ENCODE assay signal across 8 cellular contexts in genomic region chr3:32105291-32106131, GRCh38. TPM values are rescaled to one million over a fixed set of nuclear protein-coding genes. Genes with fewer than 3 reads are reported as not detected.
A peak's percentile ranks its signal among the peaks of the same experiment; 100 is the strongest.
DNase-seq lines count a peak whose midpoint lies in the region; ATAC-seq and TF ChIP-seq lines count a peak whose summit lies in the region.

No MANE protein-coding gene starts in this region.

- H3K4me1 Mint-ChIP-seq in CD14-positive monocyte, result peaks cover 23% of the 10 kb centered on the region
- H3K4me1 Mint-ChIP-seq in natural killer cell treated with Interleukin-12 subunit alpha and Interleukin-12 subunit beta and Interleukin-15 and Interleukin-18, amount 100 ng/mL, for 72 hours (ENCODE audit: low read depth in 2 of 2), result peaks cover 21 to 23% of the 10 kb centered on the region in 2 donors

- peak overlapping the region; percentile 92 for H3K27ac ChIP-seq in cingulate gyrus (ENCODE audit: low read depth, low read length)

- DNase-seq in CD14-positive monocyte (ENCODE audit: low spot score) (no peak), M059J (ENCODE audit: low read depth) (peak; percentile 6), hepatic stellate cell (ENCODE audit: low spot score) (no peak), 8988T (no peak)
- no peak for DNase-seq in natural killer cell treated with Interleukin-12 subunit alpha and Interleukin-12 subunit beta and Interleukin-15 and Interleukin-18, amount 100 ng/mL, for 72 hours (ENCODE audit: low spot score)

- peaks cover 12 to 27% (median 24%) of the 10 kb centered on the region in 7 donors for H3K9me3 Mint-ChIP-seq in CD14-positive monocyte
- peaks cover 8% of the 10 kb centered on the region for H3K9me3 Mint-ChIP-seq in natural killer cell treated with Interleukin-12 subunit alpha and Interleukin-12 subunit beta and Interleukin-15 and Interleukin-18, amount 100 ng/mL, for 72 hours

- no peak for TF ChIP-seq CTCF in CD14-positive monocyte (IDR thresholded peaks at IDR 0.05)

- no peak for ATAC-seq in natural killer cell treated with Interleukin-12 subunit alpha and Interleukin-12 subunit beta and Interleukin-15 and Interleukin-18, amount 100 ng/mL, for 72 hours
- ATAC-seq in HG03175 (IDR thresholded peaks at IDR 0.05; ENCODE audit: unreplicated experiment) (no peak), GM21528 (IDR thresholded peaks at IDR 0.05; ENCODE audit: low FRiP score, unreplicated experiment) (no peak)

- peaks cover 3 to 5% of the 10 kb centered on the region in 2 donors for H3K36me3 Mint-ChIP-seq in CD14-positive monocyte
- H3K36me3 Mint-ChIP-seq in natural killer cell treated with Interleukin-12 subunit alpha and Interleukin-12 subunit beta and Interleukin-15 and Interleukin-18, amount 100 ng/mL, for 72 hours, result peaks cover 10% of the 10 kb centered on the region

- intact Hi-C loops in CD14-positive monocyte (cut with micrococcal nuclease), result no loop called here

- peak overlapping the region in 1 of 7 donors; percentile 46 for H3K27ac Mint-ChIP-seq in CD14-positive monocyte
- H3K27ac Mint-ChIP-seq in natural killer cell treated with Interleukin-12 subunit alpha and Interleukin-12 subunit beta and Interleukin-15 and Interleukin-18, amount 100 ng/mL, for 72 hours, result peak overlapping the region; percentile 51 to 80

- peak overlapping the region; percentile 82 to 94 for H3K4me3 Mint-ChIP-seq in CD14-positive monocyte
- H3K4me3 Mint-ChIP-seq in natural killer cell treated with Interleukin-12 subunit alpha and Interleukin-12 subunit beta and Interleukin-15 and Interleukin-18, amount 100 ng/mL, for 72 hours, result peak overlapping the region; percentile 96

- H3K27me3 Mint-ChIP-seq in CD14-positive monocyte (ENCODE audit: low read depth in 3 of 3), result peaks cover 0 to 5% (median 0%) of the 10 kb centered on the region in 3 donors
- no peaks in the 10 kb centered on the region for H3K27me3 Mint-ChIP-seq in natural killer cell treated with Interleukin-12 subunit alpha and Interleukin-12 subunit beta and Interleukin-15 and Interleukin-18, amount 100 ng/mL, for 72 hours

RNA-seq across cellular contexts. Expression of gene GPD1L, which starts 0.9 kb away (rescaled TPM):
- 10 to 100 TPM; 10.2 to 11.8 TPM for polyA plus RNA-seq in CD14-positive monocyte
- 3.1 and 14.5 TPM in 2 replicates for total RNA-seq in M059J (2014; rRNA removed; shearing (Covaris generic))
- 10 to 100 TPM in 1 of 2 donors, 1 to 10 TPM in 1; 8.8 to 18.4 TPM for total RNA-seq in natural killer cell treated with Interleukin-12 subunit alpha and Interleukin-12 subunit beta and Interleukin-15 and Interleukin-18, amount 100 ng/mL, for 72 hours
